In the genomic region with DNA sequence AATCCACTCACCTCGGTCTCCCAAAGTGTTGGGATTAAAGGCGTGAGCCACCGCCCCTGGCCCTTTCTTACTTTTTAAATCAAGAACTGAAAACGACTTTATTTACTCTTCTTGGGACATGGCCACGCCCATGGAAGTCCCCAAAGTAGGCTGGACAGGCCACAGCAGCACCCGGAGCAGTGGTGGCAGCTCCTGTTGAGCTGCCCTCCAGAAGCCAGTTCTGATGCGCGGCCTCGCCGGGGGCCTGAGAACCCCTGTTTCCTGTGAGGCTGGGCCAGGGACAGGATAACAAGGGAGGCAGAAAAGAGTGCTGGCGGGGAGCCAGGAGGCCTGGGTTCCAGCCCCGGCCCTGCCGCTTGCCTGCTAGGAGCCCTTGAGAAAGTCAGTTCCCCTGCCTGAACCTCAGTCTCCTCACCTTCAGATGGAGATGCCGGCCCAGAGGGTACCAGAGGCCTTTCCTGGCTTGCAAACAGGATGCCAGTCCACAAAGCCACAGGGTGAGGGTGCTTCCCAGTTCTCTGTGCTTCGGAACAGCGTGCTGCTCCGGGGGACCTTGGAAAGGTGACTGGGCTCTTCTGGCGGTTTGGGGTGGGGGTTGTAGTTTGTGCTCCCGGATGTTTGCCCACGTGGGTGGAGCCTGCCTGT, we compare ENCODE assay signal across 19 cellular contexts. TPM values are rescaled to one million over a fixed set of nuclear protein-coding genes. Genes with fewer than 3 reads are reported as not detected.
DNase-seq lines count a peak whose midpoint lies in the region; ATAC-seq and TF ChIP-seq lines count a peak whose summit lies in the region.
"Had no signal": no experiment of that assay in that cellular context is flagged by ENCODE, and none has a peak within 500 bp of the region (broad histone marks: within the 10 kb centered on the region; RNA-seq: fewer than 3 reads in every experiment).

No MANE protein-coding gene starts in this region.

- ATAC-seq in GM21825 (IDR thresholded peaks at IDR 0.05; ENCODE audit: unreplicated experiment) = no peak
- ATAC-seq: gastrocnemius medialis, HCT116 had no signal

- peak overlapping the region; percentile 1 for H3K4me3 Mint-ChIP-seq in activated naive CD8-positive, alpha-beta T cell treated with anti-CD3 and anti-CD28 coated beads for 36 hours
- H3K4me3 Mint-ChIP-seq in osteocyte (ENCODE audit: unreplicated experiment) (no peak overlapping the region), chondrocyte (ENCODE audit: unreplicated experiment) (no peak overlapping the region)
- H3K4me3 Mint-ChIP-seq: activated B cell treated with CpG ODN at 0.5 μM for 24 hours had no signal

- no peak for TF ChIP-seq CTCF in GM13977 (IDR thresholded peaks at IDR 0.05; ENCODE audit: extremely low read depth, insufficient read depth, missing control alignments)
- TF ChIP-seq CTCF in osteocyte (IDR thresholded peaks at IDR 0.05) = no peak
- TF ChIP-seq CTCF in chondrocyte (IDR thresholded peaks at IDR 0.05) = no peak

- no peak overlapping the region for H3K27ac Mint-ChIP-seq in activated naive CD8-positive, alpha-beta T cell treated with anti-CD3 and anti-CD28 coated beads for 36 hours
- H3K27ac Mint-ChIP-seq in osteocyte (ENCODE audit: unreplicated experiment) (no peak overlapping the region), chondrocyte (ENCODE audit: unreplicated experiment) (no peak overlapping the region)
- H3K27ac Mint-ChIP-seq: activated B cell treated with CpG ODN at 0.5 μM for 24 hours had no signal

- peaks cover 15% of the 10 kb centered on the region for H3K4me1 Mint-ChIP-seq in activated naive CD8-positive, alpha-beta T cell treated with anti-CD3 and anti-CD28 coated beads for 36 hours
- H3K4me1 Mint-ChIP-seq in osteocyte (ENCODE audit: unreplicated experiment) (no peaks in the 10 kb centered on the region), chondrocyte (ENCODE audit: low read depth) (no peaks in the 10 kb centered on the region)

- in situ Hi-C loops in GM13977 (cut with MboI; ENCODE audit: low pct_unique_long_range_greater_than_20kb, low sequenced_read_pairs, unreplicated experiment) = no loop called here

- H3K9me3 Mint-ChIP-seq in activated naive CD8-positive, alpha-beta T cell treated with anti-CD3 and anti-CD28 coated beads for 36 hours = no peaks in the 10 kb centered on the region
- H3K9me3 Mint-ChIP-seq in osteocyte (ENCODE audit: unreplicated experiment) = no peaks in the 10 kb centered on the region
- no peaks in the 10 kb centered on the region for H3K9me3 Mint-ChIP-seq in chondrocyte (ENCODE audit: low read depth)
- H3K9me3 Mint-ChIP-seq: activated B cell treated with CpG ODN at 0.5 μM for 24 hours had no signal

- H3K27me3 Mint-ChIP-seq in activated naive CD8-positive, alpha-beta T cell treated with anti-CD3 and anti-CD28 coated beads for 36 hours = no peaks in the 10 kb centered on the region
- H3K27me3 Mint-ChIP-seq in osteocyte (ENCODE audit: unreplicated experiment) (peaks cover 18% of the 10 kb centered on the region), chondrocyte (ENCODE audit: low read depth) (peaks cover 17% of the 10 kb centered on the region)

- no peaks in the 10 kb centered on the region for H3K36me3 Mint-ChIP-seq in activated naive CD8-positive, alpha-beta T cell treated with anti-CD3 and anti-CD28 coated beads for 36 hours
- H3K36me3 Mint-ChIP-seq in osteocyte (ENCODE audit: unreplicated experiment) (no peaks in the 10 kb centered on the region), chondrocyte (ENCODE audit: low read depth) (peaks cover 1% of the 10 kb centered on the region)

- peak; percentile 68 for DNase-seq in activated CD8-positive, alpha-beta memory T cell treated with anti-CD3 and anti-CD28 coated beads for 24 hours
- no peak for DNase-seq in activated CD8-positive, alpha-beta memory T cell treated with anti-CD3 and anti-CD28 coated beads, Interleukin-2, amount 50 U/mL, for 4 hours
- DNase-seq in GM13977 (ENCODE audit: low spot score) (peak; percentile 65), osteocyte (ENCODE audit: extremely low spot score, unreplicated experiment) (peak; percentile 76), cerebellum (ENCODE audit: low spot score) (no peak), chondrocyte (ENCODE audit: low spot score) (no peak)
- DNase-seq in activated naive CD8-positive, alpha-beta T cell treated with anti-CD3 and anti-CD28 coated beads for 36 hours = peak; percentile 36
- DNase-seq: ACHN, activated B cell treated with CpG ODN at 0.5 μM for 24 hours, DMS 273 treated with DMSO at 0.1 percent for 48 hours, gastrocnemius medialis, mesendoderm, NCI-H187, NCI-H510A, occipital lobe had no signal

RNA-seq across cellular contexts. Expression of a gene that starts 59.4 kb away (rescaled TPM):
- 100 to 1,000 TPM; 144 TPM for total RNA-seq in activated naive CD8-positive, alpha-beta T cell treated with anti-CD3 and anti-CD28 coated beads for 36 hours
- total RNA-seq in osteocyte = not detected in 2 replicates
- not detected for total RNA-seq in cerebellum
- 1.8 to 2.9 TPM in 2 of 3 replicates, not detected in the other for total RNA-seq in chondrocyte
- total RNA-seq: cardiac muscle cell, LHCN-M2 had no signal

Comparison
In these comparisons a context has a peak if more than half of its experiments do, and no peak if none do; other contexts are left out.
1. DNase-seq: peak in activated CD8-positive, alpha-beta memory T cell treated with anti-CD3 and anti-CD28 coated beads for 24 hours (single experiment), GM13977 (single experiment), activated naive CD8-positive, alpha-beta T cell treated with anti-CD3 and anti-CD28 coated beads for 36 hours (single experiment) and osteocyte (single experiment); none in activated CD8-positive, alpha-beta memory T cell treated with anti-CD3 and anti-CD28 coated beads, Interleukin-2, amount 50 U/mL, for 4 hours (single experiment), cerebellum (single experiment) and chondrocyte (single experiment).
2. RNA of a gene that starts 59.4 kb away (total RNA-seq): 144 TPM in activated naive CD8-positive, alpha-beta T cell treated with anti-CD3 and anti-CD28 coated beads for 36 hours; 1.8 to 2.9 TPM in chondrocyte, not detected in osteocyte and not detected in cerebellum (single experiment); every median in the first group is over 10 times any median in the second.